ENCODE assay signal across 20 cellular contexts in the genomic region with DNA sequence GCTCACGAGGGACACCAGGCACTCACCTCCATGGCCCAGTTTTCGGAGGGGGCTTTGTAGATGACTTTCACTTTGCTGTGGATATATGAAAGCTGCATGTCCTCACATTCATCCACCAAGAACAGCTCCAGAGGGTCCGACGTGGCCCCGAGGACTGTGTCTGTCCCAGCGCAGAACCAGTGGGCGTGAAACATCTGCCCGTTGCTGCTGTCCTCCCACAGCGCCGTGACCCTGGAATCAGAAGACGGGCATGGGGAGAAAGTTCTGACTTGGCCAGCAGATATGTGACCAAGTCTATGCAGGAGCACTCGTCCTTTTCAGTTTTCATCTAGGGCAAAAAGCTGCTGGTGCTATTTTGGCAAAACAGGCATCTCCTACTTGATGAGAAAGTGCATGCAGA. TPM values are rescaled to one million over a fixed set of nuclear protein-coding genes. Genes with fewer than 3 reads are reported as not detected.
DNase-seq lines count a peak whose midpoint lies in the region; FAIRE-seq and TF ChIP-seq lines count a peak whose summit lies in the region.
"Had no signal": no experiment of that assay in that cellular context is flagged by ENCODE, and none has a peak within 500 bp of the region (broad histone marks: within the 10 kb centered on the region; RNA-seq: fewer than 3 reads in every experiment).

No MANE protein-coding gene starts in this region.

- no peak for FAIRE-seq in HTR-8/SVneo (lab: Jason Lieb, UNC)
- FAIRE-seq: A549, D721Med, G401.6, GM12891, GM19239 had no signal

- H3K4me1 Mint-ChIP-seq in activated naive CD4-positive, alpha-beta T cell treated with anti-CD3 and anti-CD28 coated beads, Interleukin-2, amount 10 ng/mL, durations not matched to agents 7 days and 5 days = peaks cover 18% of the 10 kb centered on the region
- peaks cover 9% of the 10 kb centered on the region for H3K4me1 Mint-ChIP-seq in activated naive CD4-positive, alpha-beta T cell treated with anti-CD3 and anti-CD28 coated beads for 36 hours (ENCODE audit: low read depth)
- H3K4me1 Mint-ChIP-seq: B cell had no signal

- no peaks in the 10 kb centered on the region for H3K27me3 Mint-ChIP-seq in activated naive CD4-positive, alpha-beta T cell treated with anti-CD3 and anti-CD28 coated beads, Interleukin-2, amount 10 ng/mL, durations not matched to agents 7 days and 5 days
- no peaks in the 10 kb centered on the region for H3K27me3 Mint-ChIP-seq in activated naive CD4-positive, alpha-beta T cell treated with anti-CD3 and anti-CD28 coated beads for 36 hours (ENCODE audit: low read depth)
- H3K27me3 Mint-ChIP-seq: B cell; CD4-positive, alpha-beta T cell had no signal

- peaks cover 81% of the 10 kb centered on the region for H3K36me3 Mint-ChIP-seq in activated naive CD4-positive, alpha-beta T cell treated with anti-CD3 and anti-CD28 coated beads, Interleukin-2, amount 10 ng/mL, durations not matched to agents 7 days and 5 days
- H3K36me3 Mint-ChIP-seq in activated naive CD4-positive, alpha-beta T cell treated with anti-CD3 and anti-CD28 coated beads for 36 hours (ENCODE audit: low read depth) = peaks cover 73% of the 10 kb centered on the region

- CTCF ChIA-PET in activated naive CD4-positive, alpha-beta T cell treated with anti-CD3 and anti-CD28 coated beads, Interleukin-2, amount 10 ng/mL, durations not matched to agents 7 days and 5 days (lab: Charles Lee) = no interaction called here
- CTCF ChIA-PET in activated naive CD4-positive, alpha-beta T cell treated with anti-CD3 and anti-CD28 coated beads for 36 hours (lab: Charles Lee) = no interaction called here
- CTCF ChIA-PET in HEK293 (lab: Yijun Ruan, JAX) = interaction anchor here (1.7 kb wide), 1 partner anchor 100 kb away, joined by 4 read pairs; no protein-coding TSS in a partner anchor

- H3K27ac ChIP-seq in HEK293 (ENCODE audit: extremely low read depth, low read depth, low read length) = no peak overlapping the region
- H3K27ac ChIP-seq: 22Rv1; A549; BLaER1 treated with 17β-estradiol and CSF1 and Interleukin-3, amounts not matched to agents 10 nM and 100 nM; C4-2B had no signal

- DNase-seq in activated naive CD4-positive, alpha-beta T cell treated with anti-CD3 and anti-CD28 coated beads, Interleukin-2, amount 10 ng/mL, durations not matched to agents 7 days and 5 days = no peak
- DNase-seq in activated naive CD4-positive, alpha-beta T cell treated with anti-CD3 and anti-CD28 coated beads for 36 hours = no peak
- peak; percentile 15 for DNase-seq in D341Med (ENCODE audit: low spot score)
- no peak for DNase-seq in amygdala (lab: John Stamatoyannopoulos, UW)
- DNase-seq in HTR-8/SVneo (ENCODE audit: insufficient read length, low spot score) = no peak
- DNase-seq: AML-193; CD4-positive, alpha-beta T cell; CD8-positive, alpha-beta T cell; DMS79 treated with DMSO at 0.1 percent for 48 hours; GF-D8 had no signal

- POLR2A ChIA-PET in HEK293 (lab: Yijun Ruan, JAX) = no interaction called here

- TF ChIP-seq CTCF in HEK293 (tag by site-specific recombination; IDR thresholded peaks at IDR 0.05) = no peak

- peaks cover 57 to 97% of the 10 kb centered on the region in 2 experiments for H3K36me3 ChIP-seq in HEK293 (ENCODE audit: control insufficient read depth in 2 of 2, insufficient read depth in 1 of 2, low read length in 2 of 2)

- intact Hi-C loops in activated naive CD4-positive, alpha-beta T cell treated with anti-CD3 and anti-CD28 coated beads for 36 hours (cut with micrococcal nuclease) = no loop called here

- H3K9me3 Mint-ChIP-seq in activated naive CD4-positive, alpha-beta T cell treated with anti-CD3 and anti-CD28 coated beads, Interleukin-2, amount 10 ng/mL, durations not matched to agents 7 days and 5 days = no peaks in the 10 kb centered on the region
- no peaks in the 10 kb centered on the region for H3K9me3 Mint-ChIP-seq in activated naive CD4-positive, alpha-beta T cell treated with anti-CD3 and anti-CD28 coated beads for 36 hours
- H3K9me3 Mint-ChIP-seq: CD4-positive, alpha-beta T cell; CD8-positive, alpha-beta T cell had no signal

- H3K9me3 ChIP-seq in HEK293 (ENCODE audit: control insufficient read depth, insufficient read depth, low read depth, low read length) = no peaks in the 10 kb centered on the region
- H3K9me3 ChIP-seq: A549; BLaER1 treated with 17β-estradiol and CSF1 and Interleukin-3, amounts not matched to agents 10 nM and 100 nM had no signal

- H3K4me1 ChIP-seq in HEK293 (ENCODE audit: control insufficient read depth, insufficient read depth, low read length) = no peaks in the 10 kb centered on the region
- H3K4me1 ChIP-seq: A549 had no signal

- H3K4me3 Mint-ChIP-seq in activated naive CD4-positive, alpha-beta T cell treated with anti-CD3 and anti-CD28 coated beads, Interleukin-2, amount 10 ng/mL, durations not matched to agents 7 days and 5 days = no peak overlapping the region
- H3K4me3 Mint-ChIP-seq in activated naive CD4-positive, alpha-beta T cell treated with anti-CD3 and anti-CD28 coated beads for 36 hours = no peak overlapping the region
- H3K4me3 Mint-ChIP-seq: B cell; CD4-positive, alpha-beta T cell; CD8-positive, alpha-beta T cell had no signal

- H3K27ac Mint-ChIP-seq in activated naive CD4-positive, alpha-beta T cell treated with anti-CD3 and anti-CD28 coated beads, Interleukin-2, amount 10 ng/mL, durations not matched to agents 7 days and 5 days = peak overlapping the region; percentile 37
- H3K27ac Mint-ChIP-seq in activated naive CD4-positive, alpha-beta T cell treated with anti-CD3 and anti-CD28 coated beads for 36 hours = no peak overlapping the region
- H3K27ac Mint-ChIP-seq: B cell had no signal

- H3K4me3 ChIP-seq in HEK293 (ENCODE audit: low read depth, low read length) = no peak overlapping the region
- H3K4me3 ChIP-seq: A549; BLaER1 treated with 17β-estradiol and CSF1 and Interleukin-3, amounts not matched to agents 10 nM and 100 nM had no signal

TF ChIP-seq in HEK293, 187 proteins besides CTCF, POLR2A, EP300 and RAD21:
- TF ChIP-seq PRDM1 (tag by site-specific recombination; IDR thresholded peaks at IDR 0.05) = peak; percentile 54; the same call in 1 of the 2 replicates
- TF ChIP-seq ZNF48 (tag by site-specific recombination; IDR thresholded peaks at IDR 0.05) = no peak

RNA-seq across cellular contexts. Expression of a gene that starts 29.7 kb away (rescaled TPM):
- 100 to 1,000 TPM; 213 to 222 TPM for total RNA-seq in activated naive CD4-positive, alpha-beta T cell treated with anti-CD3 and anti-CD28 coated beads for 36 hours

RNA-seq across cellular contexts. Expression of a gene that starts 37.9 kb away (rescaled TPM):
- total RNA-seq in activated naive CD4-positive, alpha-beta T cell treated with anti-CD3 and anti-CD28 coated beads for 36 hours = 10 to 100 TPM; 11.8 to 12.2 TPM

RNA-seq across cellular contexts. Expression of a gene that starts 43.3 kb away (rescaled TPM):
- total RNA-seq in activated naive CD4-positive, alpha-beta T cell treated with anti-CD3 and anti-CD28 coated beads for 36 hours = 10 to 100 TPM; 59.7 to 60.0 TPM

RNA-seq across cellular contexts. Expression of a gene that starts 45.3 kb away (rescaled TPM):
- 100 to 1,000 TPM; 365 to 371 TPM for total RNA-seq in activated naive CD4-positive, alpha-beta T cell treated with anti-CD3 and anti-CD28 coated beads for 36 hours

RNA-seq across cellular contexts. Expression of a gene that starts 46.9 kb away (rescaled TPM):
- total RNA-seq in activated naive CD4-positive, alpha-beta T cell treated with anti-CD3 and anti-CD28 coated beads for 36 hours = 10 to 100 TPM; 18.6 to 20.7 TPM
